ENCODE assay signal across 21 cellular contexts in genomic region chr10:124659380-124659779, GRCh38.
DNase-seq lines count a peak whose midpoint lies in the region; ATAC-seq and TF ChIP-seq lines count a peak whose summit lies in the region.
"Had no signal": no experiment of that assay in that cellular context is flagged by ENCODE, and none has a peak within 500 bp of the region (broad histone marks: within the 10 kb centered on the region; RNA-seq: fewer than 3 reads in every experiment).

No MANE protein-coding gene starts in this region.

- H3K4me2 ChIP-seq in osteoblast (ENCODE audit: insufficient read depth, low read length), result no peak overlapping the region

- no peak overlapping the region for H2AFZ ChIP-seq in osteoblast (ENCODE audit: low read length)

- no peaks in the 10 kb centered on the region for H3K27me3 Mint-ChIP-seq in activated CD4-positive, alpha-beta memory T cell treated with anti-CD3 and anti-CD28 coated beads, Interleukin-2, amount 10 ng/mL, durations not matched to agents 7 days and 5 days
- peaks cover 0 to 2% of the 10 kb centered on the region in 2 donors for H3K27me3 Mint-ChIP-seq in natural killer cell treated with Interleukin-12 subunit alpha and Interleukin-12 subunit beta and Interleukin-15 and Interleukin-18, amount 100 ng/mL, for 72 hours
- H3K27me3 Mint-ChIP-seq: stimulated activated naive CD8-positive, alpha-beta T cell treated with anti-CD3 and anti-CD28 coated beads, Interleukin-15, Interleukin-2, amounts not matched to agents 100 ng/mL and 50 ng/mL, for 24 hours had no signal

- peak overlapping the region; percentile 79 for H3K27ac Mint-ChIP-seq in activated CD4-positive, alpha-beta memory T cell treated with anti-CD3 and anti-CD28 coated beads, Interleukin-2, amount 10 ng/mL, durations not matched to agents 7 days and 5 days
- H3K27ac Mint-ChIP-seq in natural killer cell treated with Interleukin-12 subunit alpha and Interleukin-12 subunit beta and Interleukin-15 and Interleukin-18, amount 100 ng/mL, for 72 hours, result peak overlapping the region; percentile 35 to 78

- peaks cover 2% of the 10 kb centered on the region for H3K79me2 ChIP-seq in osteoblast (ENCODE audit: insufficient read depth, low read length)

- H3K27me3 ChIP-seq in right cardiac atrium (ENCODE audit: control insufficient read depth, insufficient read depth), result no peaks in the 10 kb centered on the region
- no peaks in the 10 kb centered on the region for H3K27me3 ChIP-seq in osteoblast (ENCODE audit: insufficient read depth, low read length)
- H3K27me3 ChIP-seq: SJSA1 had no signal

- POLR2A ChIA-PET in activated CD4-positive, alpha-beta memory T cell treated with anti-CD3 and anti-CD28 coated beads, Interleukin-2, amount 10 ng/mL, durations not matched to agents 7 days and 5 days (lab: Charles Lee), result interaction anchor here (0.7 to 4.9 kb wide), 18 partner anchors 8 to 257 kb away, joined by 3 to 53 read pairs (median 4); no protein-coding TSS in a partner anchor

- H3K4me3 ChIP-seq in right cardiac atrium (ENCODE audit: low read length), result no peak overlapping the region
- H3K4me3 ChIP-seq in osteoblast (ENCODE audit: insufficient read depth, low read length), result no peak overlapping the region
- H3K4me3 ChIP-seq: SJSA1 had no signal

- H3K9me3 Mint-ChIP-seq in activated CD4-positive, alpha-beta memory T cell treated with anti-CD3 and anti-CD28 coated beads, Interleukin-2, amount 10 ng/mL, durations not matched to agents 7 days and 5 days, result no peaks in the 10 kb centered on the region
- H3K9me3 Mint-ChIP-seq in natural killer cell treated with Interleukin-12 subunit alpha and Interleukin-12 subunit beta and Interleukin-15 and Interleukin-18, amount 100 ng/mL, for 72 hours, result no peaks in the 10 kb centered on the region
- H3K9me3 Mint-ChIP-seq: stimulated activated naive CD8-positive, alpha-beta T cell treated with anti-CD3 and anti-CD28 coated beads, Interleukin-15, Interleukin-2, amounts not matched to agents 100 ng/mL and 50 ng/mL, for 24 hours had no signal

- CTCF ChIA-PET in activated CD4-positive, alpha-beta memory T cell treated with anti-CD3 and anti-CD28 coated beads, Interleukin-2, amount 10 ng/mL, durations not matched to agents 7 days and 5 days (lab: Charles Lee), result interaction anchor here (0.5 to 5.2 kb wide), 16 partner anchors 10 to 120 kb away, joined by 3 to 44 read pairs (median 4); no protein-coding TSS in a partner anchor

- H3K36me3 ChIP-seq in osteoblast (ENCODE audit: insufficient read depth, low read length), result no peaks in the 10 kb centered on the region
- H3K36me3 ChIP-seq: SJSA1 had no signal

- ATAC-seq in right cardiac atrium (no peak), left cardiac atrium (no peak)
- ATAC-seq in natural killer cell treated with Interleukin-12 subunit alpha and Interleukin-12 subunit beta and Interleukin-15 and Interleukin-18, amount 100 ng/mL, for 72 hours, result peak; percentile 44 to 64
- ATAC-seq: HCT116, PC-3 had no signal

- 56% methylated on average over 2 of the region's 2 CpGs for WGBS in right cardiac atrium

- peaks cover 65% of the 10 kb centered on the region for H3K4me1 Mint-ChIP-seq in activated CD4-positive, alpha-beta memory T cell treated with anti-CD3 and anti-CD28 coated beads, Interleukin-2, amount 10 ng/mL, durations not matched to agents 7 days and 5 days
- peaks cover 55 to 62% of the 10 kb centered on the region in 2 donors for H3K4me1 Mint-ChIP-seq in natural killer cell treated with Interleukin-12 subunit alpha and Interleukin-12 subunit beta and Interleukin-15 and Interleukin-18, amount 100 ng/mL, for 72 hours (ENCODE audit: low read depth in 2 of 2)

- H3K4me1 ChIP-seq in right cardiac atrium (ENCODE audit: control insufficient read depth, insufficient read depth, low read length) (peaks cover 21% of the 10 kb centered on the region), osteoblast (ENCODE audit: insufficient read depth, low read length) (peaks cover 3% of the 10 kb centered on the region)
- H3K4me1 ChIP-seq: SJSA1 had no signal

- intact Hi-C loops in right cardiac atrium (cut with DNase I), result no loop called here
- intact Hi-C loops in left cardiac atrium (cut with DNase I), result no loop called here

- H3K27ac ChIP-seq in right cardiac atrium (ENCODE audit: low read length), result no peak overlapping the region
- no peak overlapping the region for H3K27ac ChIP-seq in osteoblast (ENCODE audit: low read depth, low read length)
- H3K27ac ChIP-seq: HL-60, SJSA1 had no signal

- peaks cover 27% of the 10 kb centered on the region for H4K20me1 ChIP-seq in osteoblast (ENCODE audit: insufficient read depth, low read length)

- DNase-seq in right cardiac atrium (peak in 2 of 3 donors; percentile 19 to 24), left cardiac atrium (no peak), AG08396 (ENCODE audit: low spot score) (no peak), osteoblast (ENCODE audit: insufficient read length, low spot score, missing footprints) (no peak), D341Med (ENCODE audit: low spot score) (no peak), GM10266 (ENCODE audit: extremely low spot score) (no peak)
- DNase-seq in activated CD4-positive, alpha-beta memory T cell treated with anti-CD3 and anti-CD28 coated beads, Interleukin-2, amount 10 ng/mL, durations not matched to agents 7 days and 5 days, result peak; percentile 33
- DNase-seq in natural killer cell treated with Interleukin-12 subunit alpha and Interleukin-12 subunit beta and Interleukin-15 and Interleukin-18, amount 100 ng/mL, for 72 hours (ENCODE audit: low spot score), result no peak
- DNase-seq: activated CD4-positive, CD25-positive, alpha-beta regulatory T cell treated with anti-CD3 and anti-CD28 coated beads, Interleukin-2, amount 50 U/mL, for 72 hours; activated CD8-positive, alpha-beta memory T cell treated with anti-CD3 and anti-CD28 coated beads, Interleukin-2, amount 50 U/mL, for 4 hours; activated naive CD4-positive, alpha-beta T cell; hypothalamus; mesendoderm; NCI-H2081; NCI-H524 treated with DMSO at 0.1 percent for 48 hours; PC-3; T1000 had no signal

- TF ChIP-seq CTCF in osteoblast (IDR thresholded peaks at IDR 0.05; ENCODE audit: extremely low read depth, low read depth, low read length) (no peak), GM10266 (IDR thresholded peaks at IDR 0.05; ENCODE audit: control insufficient read depth, insufficient read depth, low read depth, missing control alignments) (no peak)

- H3K36me3 Mint-ChIP-seq in activated CD4-positive, alpha-beta memory T cell treated with anti-CD3 and anti-CD28 coated beads, Interleukin-2, amount 10 ng/mL, durations not matched to agents 7 days and 5 days (ENCODE audit: low read depth), result peaks cover 34% of the 10 kb centered on the region
- H3K36me3 Mint-ChIP-seq in natural killer cell treated with Interleukin-12 subunit alpha and Interleukin-12 subunit beta and Interleukin-15 and Interleukin-18, amount 100 ng/mL, for 72 hours, result no peaks in the 10 kb centered on the region

- no peak overlapping the region for H3K4me3 Mint-ChIP-seq in activated CD4-positive, alpha-beta memory T cell treated with anti-CD3 and anti-CD28 coated beads, Interleukin-2, amount 10 ng/mL, durations not matched to agents 7 days and 5 days
- peak overlapping the region; percentile 74 for H3K4me3 Mint-ChIP-seq in natural killer cell treated with Interleukin-12 subunit alpha and Interleukin-12 subunit beta and Interleukin-15 and Interleukin-18, amount 100 ng/mL, for 72 hours
- H3K4me3 Mint-ChIP-seq: stimulated activated naive CD8-positive, alpha-beta T cell treated with anti-CD3 and anti-CD28 coated beads, Interleukin-15, Interleukin-2, amounts not matched to agents 100 ng/mL and 50 ng/mL, for 24 hours had no signal

- H3K9me3 ChIP-seq in right cardiac atrium (ENCODE audit: control insufficient read depth, low read length) (no peaks in the 10 kb centered on the region), osteoblast (ENCODE audit: low read depth, low read length) (no peaks in the 10 kb centered on the region)
- H3K9me3 ChIP-seq: SJSA1 had no signal

Comparison
In these comparisons a context has a peak if more than half of its experiments do, and no peak if none do; other contexts are left out.
1. DNase-seq: peak in right cardiac atrium (2 of 3) and activated CD4-positive, alpha-beta memory T cell treated with anti-CD3 and anti-CD28 coated beads, Interleukin-2, amount 10 ng/mL, durations not matched to agents 7 days and 5 days (single experiment); none in left cardiac atrium (single experiment), natural killer cell treated with Interleukin-12 subunit alpha and Interleukin-12 subunit beta and Interleukin-15 and Interleukin-18, amount 100 ng/mL, for 72 hours (single experiment), AG08396 (single experiment), osteoblast (single experiment), D341Med (single experiment) and GM10266 (single experiment).
2. ATAC-seq: peak in natural killer cell treated with Interleukin-12 subunit alpha and Interleukin-12 subunit beta and Interleukin-15 and Interleukin-18, amount 100 ng/mL, for 72 hours (2 of 2); none in right cardiac atrium (0 of 2) and left cardiac atrium (0 of 2).